Comparison of ENCODE assay signal across 1 cellular context in the genomic region with DNA sequence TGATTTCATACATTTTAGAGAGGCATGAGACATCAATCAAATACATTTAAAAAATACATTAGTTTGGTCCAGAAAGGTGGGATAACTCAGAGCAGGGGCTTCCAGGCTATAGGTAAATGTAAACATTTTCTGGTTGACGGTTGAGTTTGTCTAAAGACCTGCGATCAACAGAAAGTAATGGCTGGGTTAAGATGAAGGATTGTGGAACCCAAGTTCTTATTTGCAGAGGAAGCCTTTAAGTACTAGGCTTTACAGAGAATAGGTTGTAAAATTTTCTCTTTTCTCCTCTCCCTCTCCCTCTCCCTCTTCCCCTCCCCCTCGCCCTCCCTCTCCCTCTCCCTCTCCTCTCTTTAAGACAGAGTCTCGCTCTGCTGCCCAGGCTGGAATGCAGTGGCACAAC.
TF ChIP-seq lines count a peak whose summit lies in the region.

No MANE protein-coding gene starts in this region.

TF ChIP-seq in GM12878, 131 proteins besides CTCF, POLR2A, EP300 and RAD21:
- TF ChIP-seq IKZF2 (IDR thresholded peaks at IDR 0.05) (no peak), BACH1 (IDR thresholded peaks at IDR 0.05; ENCODE audit: borderline replicate concordance) (peak; percentile 18; the same call in 1 of the 2 replicates), TARDBP (IDR thresholded peaks at IDR 0.05; ENCODE audit: borderline replicate concordance) (no peak), POLR2AphosphoS5 (IDR thresholded peaks at IDR 0.05; ENCODE audit: low read length) (peak; percentile 18; the same call in 1 of the 2 replicates), POLR2AphosphoS2 (IDR thresholded peaks at IDR 0.05; ENCODE audit: low read depth, low read length) (peak; percentile 72; the same call in 1 of the 2 replicates)
